Comparison of ENCODE assay signal across 11 cellular contexts in the genomic region with DNA sequence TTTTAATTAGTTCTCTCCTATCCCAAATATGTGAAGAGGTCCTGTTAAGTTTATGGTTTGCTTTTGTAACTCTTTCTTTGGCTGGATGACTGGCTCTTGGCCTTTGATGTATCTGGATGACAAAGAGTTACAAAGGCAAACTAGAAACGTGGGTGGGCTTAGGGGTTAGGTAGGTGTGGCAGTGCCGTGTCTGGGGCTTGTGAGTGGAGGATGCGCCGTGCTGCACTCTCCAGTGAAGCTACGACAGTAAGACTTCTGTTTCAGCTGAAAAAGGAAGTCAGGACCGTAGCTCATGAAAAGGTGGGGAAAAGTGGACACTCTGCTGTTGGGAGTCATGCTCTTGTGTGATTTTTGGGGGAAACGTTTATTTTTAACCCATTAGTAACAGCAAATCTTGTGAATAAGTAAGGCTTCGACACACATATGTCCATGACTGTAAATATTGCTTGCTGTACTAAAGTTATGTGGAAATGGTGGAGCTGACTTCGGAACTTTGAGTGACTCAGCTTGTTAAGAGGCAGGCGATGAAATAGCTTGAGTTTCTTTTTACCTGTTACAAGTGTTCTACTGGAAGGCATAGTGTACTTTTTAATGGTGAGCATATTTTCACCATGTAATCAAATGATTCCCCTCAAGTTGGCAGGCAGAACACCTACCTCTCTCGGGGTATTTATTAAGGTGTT.
DNase-seq lines count a peak whose midpoint lies in the region; ATAC-seq and TF ChIP-seq lines count a peak whose summit lies in the region.
"Had no signal": no experiment of that assay in that cellular context is flagged by ENCODE, and none has a peak within 500 bp of the region (broad histone marks: within the 10 kb centered on the region; RNA-seq: fewer than 3 reads in every experiment).

No MANE protein-coding gene starts in this region.

- CTCF ChIA-PET in activated naive CD4-positive, alpha-beta T cell treated with anti-CD3 and anti-CD28 coated beads, Interleukin-2, amount 10 ng/mL, durations not matched to agents 7 days and 5 days (lab: Charles Lee), result interaction anchor here (0.9 to 1.9 kb wide), 3 partner anchors 146 to 230 kb away, joined by 3 to 9 read pairs (median 3); no protein-coding TSS in a partner anchor

- peak overlapping the region; percentile 93 for H3K27ac Mint-ChIP-seq in activated naive CD4-positive, alpha-beta T cell treated with anti-CD3 and anti-CD28 coated beads, Interleukin-2, amount 10 ng/mL, durations not matched to agents 7 days and 5 days
- H3K27ac Mint-ChIP-seq in central memory CD8-positive, alpha-beta T cell (ENCODE audit: low read depth), result no peak overlapping the region
- peak overlapping the region; percentile 85 for H3K27ac Mint-ChIP-seq in stimulated activated memory B cell treated with anti-CD40 and anti-IgM and Interleukin-4, amounts not matched to agents 10 μg/mL and 1 μg/mL and 100 μg/mL, for 72 hours

- H3K4me1 Mint-ChIP-seq in activated naive CD4-positive, alpha-beta T cell treated with anti-CD3 and anti-CD28 coated beads, Interleukin-2, amount 10 ng/mL, durations not matched to agents 7 days and 5 days, result peaks cover 58% of the 10 kb centered on the region
- peaks cover 67% of the 10 kb centered on the region for H3K4me1 Mint-ChIP-seq in central memory CD8-positive, alpha-beta T cell
- peaks cover 72% of the 10 kb centered on the region for H3K4me1 Mint-ChIP-seq in stimulated activated memory B cell treated with anti-CD40 and anti-IgM and Interleukin-4, amounts not matched to agents 10 μg/mL and 1 μg/mL and 100 μg/mL, for 72 hours

- no peaks in the 10 kb centered on the region for H3K27me3 Mint-ChIP-seq in activated naive CD4-positive, alpha-beta T cell treated with anti-CD3 and anti-CD28 coated beads, Interleukin-2, amount 10 ng/mL, durations not matched to agents 7 days and 5 days
- no peaks in the 10 kb centered on the region for H3K27me3 Mint-ChIP-seq in central memory CD8-positive, alpha-beta T cell
- H3K27me3 Mint-ChIP-seq in stimulated activated memory B cell treated with anti-CD40 and anti-IgM and Interleukin-4, amounts not matched to agents 10 μg/mL and 1 μg/mL and 100 μg/mL, for 72 hours, result no peaks in the 10 kb centered on the region

- peak overlapping the region; percentile 29 for H3K4me3 Mint-ChIP-seq in activated naive CD4-positive, alpha-beta T cell treated with anti-CD3 and anti-CD28 coated beads, Interleukin-2, amount 10 ng/mL, durations not matched to agents 7 days and 5 days
- peak overlapping the region; percentile 45 for H3K4me3 Mint-ChIP-seq in central memory CD8-positive, alpha-beta T cell
- H3K4me3 Mint-ChIP-seq in stimulated activated memory B cell treated with anti-CD40 and anti-IgM and Interleukin-4, amounts not matched to agents 10 μg/mL and 1 μg/mL and 100 μg/mL, for 72 hours, result peak overlapping the region; percentile 73

- no peak for TF ChIP-seq CTCF in GM13977 (IDR thresholded peaks at IDR 0.05; ENCODE audit: extremely low read depth, insufficient read depth, missing control alignments)

- no peaks in the 10 kb centered on the region for H3K9me3 Mint-ChIP-seq in activated naive CD4-positive, alpha-beta T cell treated with anti-CD3 and anti-CD28 coated beads, Interleukin-2, amount 10 ng/mL, durations not matched to agents 7 days and 5 days
- H3K9me3 Mint-ChIP-seq in central memory CD8-positive, alpha-beta T cell, result no peaks in the 10 kb centered on the region
- H3K9me3 Mint-ChIP-seq in stimulated activated memory B cell treated with anti-CD40 and anti-IgM and Interleukin-4, amounts not matched to agents 10 μg/mL and 1 μg/mL and 100 μg/mL, for 72 hours, result no peaks in the 10 kb centered on the region

- in situ Hi-C loops in GM13977 (cut with MboI; ENCODE audit: low pct_unique_long_range_greater_than_20kb, low sequenced_read_pairs, unreplicated experiment), result no loop called here

- no peak for ATAC-seq in central memory CD8-positive, alpha-beta T cell (replicated peaks; ENCODE audit: extremely low read depth, poor library complexity, severe bottlenecking)
- peak; percentile 19 for ATAC-seq in stimulated activated memory B cell treated with anti-CD40 and anti-IgM and Interleukin-4, amounts not matched to agents 10 μg/mL and 1 μg/mL and 100 μg/mL, for 72 hours
- ATAC-seq in HG03196 (IDR thresholded peaks at IDR 0.05; ENCODE audit: unreplicated experiment) (no peak), HG02885 (IDR thresholded peaks at IDR 0.05; ENCODE audit: poor library complexity, unreplicated experiment) (no peak)

- DNase-seq in activated naive CD4-positive, alpha-beta T cell treated with anti-CD3 and anti-CD28 coated beads, Interleukin-2, amount 10 ng/mL, durations not matched to agents 7 days and 5 days, result peak; percentile 39
- DNase-seq in activated naive CD4-positive, alpha-beta T cell treated with Interleukin-2 at 50 U/mL for 16 hours, result no peak
- DNase-seq in SW480 (ENCODE audit: low spot score), result peak; percentile 65
- no peak for DNase-seq in central memory CD8-positive, alpha-beta T cell (ENCODE audit: low spot score in 2 of 2)
- DNase-seq in GM13977 (ENCODE audit: low spot score), result no peak
- DNase-seq: anterior cingulate cortex, HCEC 1CT, kidney had no signal

- H3K36me3 Mint-ChIP-seq in activated naive CD4-positive, alpha-beta T cell treated with anti-CD3 and anti-CD28 coated beads, Interleukin-2, amount 10 ng/mL, durations not matched to agents 7 days and 5 days, result peaks cover 15% of the 10 kb centered on the region
- peaks cover 3% of the 10 kb centered on the region for H3K36me3 Mint-ChIP-seq in central memory CD8-positive, alpha-beta T cell (ENCODE audit: insufficient read depth)
- H3K36me3 Mint-ChIP-seq in stimulated activated memory B cell treated with anti-CD40 and anti-IgM and Interleukin-4, amounts not matched to agents 10 μg/mL and 1 μg/mL and 100 μg/mL, for 72 hours, result peaks cover 24% of the 10 kb centered on the region

Comparison
In these comparisons a context has a peak if more than half of its experiments do, and no peak if none do; other contexts are left out.
1. DNase-seq: peak in activated naive CD4-positive, alpha-beta T cell treated with anti-CD3 and anti-CD28 coated beads, Interleukin-2, amount 10 ng/mL, durations not matched to agents 7 days and 5 days (single experiment) and SW480 (single experiment); none in activated naive CD4-positive, alpha-beta T cell treated with Interleukin-2 at 50 U/mL for 16 hours (single experiment), central memory CD8-positive, alpha-beta T cell (0 of 2) and GM13977 (single experiment).
2. Peak in every context shown above with its lines, with median percentiles within 50 percentile points of each other: H3K4me3 Mint-ChIP-seq.